14 cellular contexts compared by ENCODE assay signal in the genomic region with DNA sequence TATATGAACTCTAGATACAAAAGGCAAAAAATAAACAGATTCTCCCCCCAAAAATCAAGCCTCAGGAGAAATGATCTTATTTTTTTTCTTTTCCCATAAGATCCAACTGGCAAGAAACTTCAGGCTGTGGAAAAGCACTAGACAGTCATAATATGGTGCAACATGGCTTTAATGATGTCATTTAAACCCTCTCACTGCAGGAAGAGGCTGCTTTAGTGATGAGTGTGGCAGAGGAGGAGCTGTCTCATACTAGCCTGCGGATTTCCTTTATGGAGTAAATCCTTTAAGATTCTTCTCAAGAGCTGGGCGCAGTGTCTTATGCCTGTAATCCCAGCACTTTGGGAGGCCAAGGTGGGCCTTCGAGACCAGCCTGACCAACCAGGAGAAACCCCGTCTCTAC.
DNase-seq lines count a peak whose midpoint lies in the region; ATAC-seq and TF ChIP-seq lines count a peak whose summit lies in the region.
"Had no signal": no experiment of that assay in that cellular context is flagged by ENCODE, and none has a peak within 500 bp of the region (broad histone marks: within the 10 kb centered on the region; RNA-seq: fewer than 3 reads in every experiment).

No MANE protein-coding gene starts in this region.

- H3K27ac Mint-ChIP-seq in activated T-helper 1 cell treated with anti-CD3 and anti-CD28 coated beads, Interleukin-12 subunit alpha, Interleukin-12 subunit beta, Interleukin-2, Interleukin-4 antibody, amounts not matched to agents 30 ng/mL and 10 ng/mL and 1 ng/mL, durations not matched to agents 14 hours and 24 hours and 36 hours = no peak overlapping the region

- intact Hi-C loops in activated T-helper 1 cell treated with anti-CD3 and anti-CD28 coated beads, Interleukin-12 subunit alpha, Interleukin-12 subunit beta, Interleukin-2, Interleukin-4 antibody, amounts not matched to agents 30 ng/mL and 10 ng/mL and 1 ng/mL, durations not matched to agents 14 hours and 24 hours and 36 hours (cut with micrococcal nuclease) = no loop called here

- DNase-seq in AG09309 (ENCODE audit: low read depth) = peak; percentile 96
- DNase-seq in astrocyte of the hippocampus (ENCODE audit: low read depth, low spot score) = peak; percentile 73
- peak; percentile 84 for DNase-seq in kidney tubule cell (ENCODE audit: low spot score)
- no peak for DNase-seq in NCI-H526 (lab: John Stamatoyannopoulos, UW)
- DNase-seq in activated CD4-positive, alpha-beta T cell treated with anti-CD3 and anti-CD28 coated beads for 48 hours = no peak
- DNase-seq in activated T-helper 1 cell treated with anti-CD3 and anti-CD28 coated beads, Interleukin-12 subunit alpha, Interleukin-12 subunit beta, Interleukin-2, Interleukin-4 antibody, amounts not matched to agents 30 ng/mL and 10 ng/mL and 1 ng/mL, durations not matched to agents 14 hours and 24 hours and 36 hours (ENCODE audit: low spot score) = no peak
- DNase-seq: Caco-2; NCI-H1930; SJCRH30; stimulated activated CD4-positive, alpha-beta T cell treated with anti-CD3 and anti-CD28 coated beads, Interleukin-2, amount 100 ng/mL, for 48 hours had no signal

- peaks cover 8% of the 10 kb centered on the region for H3K9me3 ChIP-seq in KOPT-K1 (ENCODE audit: insufficient read depth, low read length, poor library complexity, severe bottlenecking)
- H3K9me3 ChIP-seq: Caco-2, SJCRH30 had no signal

- no peaks in the 10 kb centered on the region for H3K36me3 ChIP-seq in KOPT-K1 (ENCODE audit: insufficient read depth, low read length)
- H3K36me3 ChIP-seq: cardiac muscle cell, SJCRH30 had no signal

- H3K27ac ChIP-seq in KOPT-K1 (ENCODE audit: low read depth, low read length, poor library complexity, severe bottlenecking) = peak overlapping the region; percentile 44
- H3K27ac ChIP-seq: cardiac muscle cell, SJCRH30 had no signal

- H3K4me3 ChIP-seq in AG09309 (ENCODE audit: control insufficient read depth, low read depth, low read length) = no peak overlapping the region
- H3K4me3 ChIP-seq: cardiac muscle cell, SJCRH30 had no signal

- peaks cover 5% of the 10 kb centered on the region for H3K4me1 Mint-ChIP-seq in activated T-helper 1 cell treated with anti-CD3 and anti-CD28 coated beads, Interleukin-12 subunit alpha, Interleukin-12 subunit beta, Interleukin-2, Interleukin-4 antibody, amounts not matched to agents 30 ng/mL and 10 ng/mL and 1 ng/mL, durations not matched to agents 14 hours and 24 hours and 36 hours (ENCODE audit: low read depth)
- H3K4me1 Mint-ChIP-seq: neural crest cell had no signal

- H3K36me3 Mint-ChIP-seq in activated T-helper 1 cell treated with anti-CD3 and anti-CD28 coated beads, Interleukin-12 subunit alpha, Interleukin-12 subunit beta, Interleukin-2, Interleukin-4 antibody, amounts not matched to agents 30 ng/mL and 10 ng/mL and 1 ng/mL, durations not matched to agents 14 hours and 24 hours and 36 hours (ENCODE audit: low read depth) = peaks cover 4% of the 10 kb centered on the region

- peaks cover 19% of the 10 kb centered on the region for H3K9me3 Mint-ChIP-seq in activated T-helper 1 cell treated with anti-CD3 and anti-CD28 coated beads, Interleukin-12 subunit alpha, Interleukin-12 subunit beta, Interleukin-2, Interleukin-4 antibody, amounts not matched to agents 30 ng/mL and 10 ng/mL and 1 ng/mL, durations not matched to agents 14 hours and 24 hours and 36 hours

- H3K4me3 Mint-ChIP-seq in activated T-helper 1 cell treated with anti-CD3 and anti-CD28 coated beads, Interleukin-12 subunit alpha, Interleukin-12 subunit beta, Interleukin-2, Interleukin-4 antibody, amounts not matched to agents 30 ng/mL and 10 ng/mL and 1 ng/mL, durations not matched to agents 14 hours and 24 hours and 36 hours = no peak overlapping the region
- H3K4me3 Mint-ChIP-seq: neural crest cell had no signal

- no peak for TF ChIP-seq CTCF in AG09309 (IDR thresholded peaks at IDR 0.05; ENCODE audit: control insufficient read depth, insufficient read depth, low read depth, low read length, missing control alignments)

- no peak for ATAC-seq in GM21515 (IDR thresholded peaks at IDR 0.05; ENCODE audit: unreplicated experiment)

- no peaks in the 10 kb centered on the region for H3K27me3 Mint-ChIP-seq in activated T-helper 1 cell treated with anti-CD3 and anti-CD28 coated beads, Interleukin-12 subunit alpha, Interleukin-12 subunit beta, Interleukin-2, Interleukin-4 antibody, amounts not matched to agents 30 ng/mL and 10 ng/mL and 1 ng/mL, durations not matched to agents 14 hours and 24 hours and 36 hours (ENCODE audit: insufficient read depth)

Comparison
In these comparisons a context has a peak if more than half of its experiments do, and no peak if none do; other contexts are left out.
1. DNase-seq: peak in AG09309 (single experiment), astrocyte of the hippocampus (single experiment) and kidney tubule cell (single experiment); none in NCI-H526 (0 of 2), activated CD4-positive, alpha-beta T cell treated with anti-CD3 and anti-CD28 coated beads for 48 hours (single experiment) and activated T-helper 1 cell treated with anti-CD3 and anti-CD28 coated beads, Interleukin-12 subunit alpha, Interleukin-12 subunit beta, Interleukin-2, Interleukin-4 antibody, amounts not matched to agents 30 ng/mL and 10 ng/mL and 1 ng/mL, durations not matched to agents 14 hours and 24 hours and 36 hours (single experiment).